Comparison of ENCODE assay signal across 14 cellular contexts in genomic region chr9:126148523-126148870, GRCh38.
"Had no signal": no experiment of that assay in that cellular context is flagged by ENCODE, and none has a peak within 500 bp of the region (broad histone marks: within the 10 kb centered on the region; RNA-seq: fewer than 3 reads in every experiment).

No MANE protein-coding gene starts in this region.

- H3K27ac ChIP-seq: body of pancreas, pancreas had no signal

- H3K9me3 ChIP-seq: body of pancreas, pancreas had no signal

- H3K27me3 ChIP-seq: body of pancreas, pancreas had no signal

- H3K4me3 Mint-ChIP-seq: activated naive CD4-positive, alpha-beta T cell treated with anti-CD3 and anti-CD28 coated beads, Interleukin-2, amount 50 U/mL, for 24 hours; immature natural killer cell; memory B cell; nephron progenitor cell; stimulated activated memory B cell treated with anti-CD40 and anti-IgM and Interleukin-4, amounts not matched to agents 10 μg/mL and 1 μg/mL and 100 μg/mL, for 72 hours had no signal

- H3K4me1 Mint-ChIP-seq: immature natural killer cell had no signal

- H3K27ac Mint-ChIP-seq: immature natural killer cell; memory B cell; nephron progenitor cell; stimulated activated memory B cell treated with anti-CD40 and anti-IgM and Interleukin-4, amounts not matched to agents 10 μg/mL and 1 μg/mL and 100 μg/mL, for 72 hours had no signal

- H3K4me1 ChIP-seq: pancreas had no signal

- H3K9me3 Mint-ChIP-seq: activated naive CD4-positive, alpha-beta T cell treated with anti-CD3 and anti-CD28 coated beads, Interleukin-2, amount 50 U/mL, for 24 hours; nephron progenitor cell had no signal

- H3K4me3 ChIP-seq: body of pancreas, pancreas had no signal

- ATAC-seq: body of pancreas; esophagus mucosa; left colon; pancreas; stimulated activated memory B cell treated with anti-CD40 and anti-IgM and Interleukin-4, amounts not matched to agents 10 μg/mL and 1 μg/mL and 100 μg/mL, for 72 hours had no signal

- H3K36me3 Mint-ChIP-seq: immature natural killer cell; memory B cell; stimulated activated memory B cell treated with anti-CD40 and anti-IgM and Interleukin-4, amounts not matched to agents 10 μg/mL and 1 μg/mL and 100 μg/mL, for 72 hours had no signal

- H3K36me3 ChIP-seq: pancreas had no signal

- DNase-seq: activated CD4-positive, alpha-beta T cell treated with anti-CD3 and anti-CD28 coated beads for 1 hour; activated CD4-positive, alpha-beta T cell treated with anti-CD3 and anti-CD28 coated beads, Interleukin-2, amount 50 U/mL, for 48 hours; body of pancreas; dermis blood vessel endothelial cell; immature natural killer cell; left colon; nephron progenitor cell; pancreas; retina; trophoblast cell had no signal
